Comparison of ENCODE assay signal across 10 cellular contexts in genomic region chrX:13131511-13132137, GRCh38.
DNase-seq lines count a peak whose midpoint lies in the region; ATAC-seq, FAIRE-seq and TF ChIP-seq lines count a peak whose summit lies in the region.
"Had no signal": no experiment of that assay in that cellular context is flagged by ENCODE, and none has a peak within 500 bp of the region (broad histone marks: within the 10 kb centered on the region; RNA-seq: fewer than 3 reads in every experiment).

No MANE protein-coding gene starts in this region.

- BruUV-seq in GM12878 (replicated peaks; lab: Mats Ljungman, UMichigan), result no TSS peak

- H3K79me1 ChIP-seq in neuronal stem cell (ENCODE audit: low read depth, low read length), result no peaks in the 10 kb centered on the region

- WGBS in GM12878 (ENCODE audit: insufficient coverage, insufficient replicate concordance, low lambda C conversion rate, missing lambda C conversion rate), result 20% methylated on average over 3 of the region's 3 CpGs
- whole genome bisulfite sequencing in neuronal stem cell (ENCODE audit: extremely low coverage in 2 of 2, insufficient read length in 2 of 2, insufficient replicate concordance in 1 of 2), 2 donors, result no CpG with 5 or more reads among the region's 3 CpGs

- H2BK5ac ChIP-seq in neuronal stem cell (ENCODE audit: low read length), result no peak overlapping the region

- no peak overlapping the region for H3K27ac ChIP-seq in GM12878 (ENCODE audit: control insufficient read depth, insufficient read depth)
- H3K27ac ChIP-seq in neuronal stem cell (replicated peaks; ENCODE audit: low read length), result no peak overlapping the region
- H3K27ac ChIP-seq in dorsolateral prefrontal cortex, result peak overlapping the region in 14 of 59 donors; percentile 6 to 70 (median 50)

- H4K20me1 ChIP-seq in GM12878 (ENCODE audit: control insufficient read depth, insufficient read depth), result no peaks in the 10 kb centered on the region

- H3K4me2 ChIP-seq in GM12878 (ENCODE audit: control insufficient read depth, insufficient read depth) (no peak overlapping the region), neuronal stem cell (ENCODE audit: insufficient read depth, low read length, poor library complexity, severe bottlenecking) (no peak overlapping the region)

- no peak overlapping the region for H4K8ac ChIP-seq in neuronal stem cell (ENCODE audit: low read depth, low read length)

- H3K23ac ChIP-seq in neuronal stem cell (ENCODE audit: low read depth, low read length, poor library complexity), result no peak overlapping the region

- peaks cover 6% of the 10 kb centered on the region; the same call in 1 of the 2 replicates for H3K4me1 ChIP-seq in GM12878 (ENCODE audit: control insufficient read depth, insufficient read depth, low read length)
- no peaks in the 10 kb centered on the region for H3K4me1 ChIP-seq in neuronal stem cell (ENCODE audit: control insufficient read depth in 2 of 2, insufficient read depth in 1 of 2, low read depth in 1 of 2, low read length in 2 of 2)

- H3K36me3 ChIP-seq in GM12878 (ENCODE audit: control insufficient read depth in 2 of 2, insufficient read depth in 2 of 2, low read length in 1 of 2) (no peaks in the 10 kb centered on the region), neuronal stem cell (replicated peaks in 1 of 2; ENCODE audit: control insufficient read depth in 2 of 2, insufficient read depth in 2 of 2, low read length in 2 of 2) (no peaks in the 10 kb centered on the region)

- TF ChIP-seq CTCF in GM12878 (IDR thresholded peaks at IDR 0.05 in 2 of 3, conservative IDR thresholded peaks at IDR 0.05 in 1 of 3; ENCODE audit: control insufficient read depth in 2 of 3, extremely low read depth in 1 of 3, insufficient read depth in 1 of 3, low read depth in 3 of 3, low read length in 3 of 3), result no peak
- TF ChIP-seq CTCF in dorsolateral prefrontal cortex (IDR thresholded peaks at IDR 0.05 in 54 of 56, conservative IDR thresholded peaks at IDR 0.05 in 2 of 56; ENCODE audit: low read depth in 1 of 56, partially characterized antibody in 56 of 56), result no peak

- ATAC-seq in GM18511 (IDR thresholded peaks at IDR 0.05; ENCODE audit: unreplicated experiment) (peak; percentile 57), GM12878 (peak; percentile 52)

- intact Hi-C loops in GM12878 (cut with micrococcal nuclease; ENCODE audit: unreplicated experiment), result no loop called here
- intact Hi-C loops in dorsolateral prefrontal cortex (cut with DNase I), result no loop called here

- no peak overlapping the region for H3K4ac ChIP-seq in neuronal stem cell (ENCODE audit: low read length)

- SMC1A ChIA-PET in GM12878 (lab: Charles Lee; ENCODE audit: uncharacterized antibody, unreplicated experiment), result interaction anchor here (1.0 to 1.2 kb wide), 2 partner anchors 17 to 40 kb away, joined by 3 to 4 read pairs; no protein-coding TSS in a partner anchor

- H2BK120ac ChIP-seq in neuronal stem cell (ENCODE audit: low read depth, low read length), result no peak overlapping the region

- DNase-seq in LHCN-M2 (ENCODE audit: low read depth) (peak; percentile 51), GM12878 (ENCODE audit: low read depth, low spot score) (no peak), neuronal stem cell (ENCODE audit: low spot score) (no peak), inferior parietal cortex (ENCODE audit: extremely low spot score) (no peak), dorsolateral prefrontal cortex (no peak), urothelium cell line (ENCODE audit: low spot score) (no peak)
- no peak for DNase-seq in stimulated activated CD8-positive, alpha-beta memory T cell treated with anti-CD3 and anti-CD28 coated beads, Interleukin-4, amount 100 ng/mL, for 48 hours
- DNase-seq: left cardiac atrium, NCI-H1092 treated with DMSO at 0.1 percent for 48 hours had no signal

- H3K27me3 ChIP-seq in GM12878 (replicated peaks in 1 of 2; ENCODE audit: control insufficient read depth in 2 of 2, insufficient read depth in 2 of 2, low read length in 1 of 2) (no peaks in the 10 kb centered on the region), neuronal stem cell (ENCODE audit: control insufficient read depth in 3 of 3, insufficient read depth in 3 of 3, low read depth in 1 of 3, low read length in 3 of 3) (no peaks in the 10 kb centered on the region), dorsolateral prefrontal cortex (peaks cover 0 to 25% (median 0%) of the 10 kb centered on the region in 45 donors)

- FAIRE-seq in GM12878 (lab: Jason Lieb, UNC) (no peak), urothelium cell line (lab: Jason Lieb, UNC) (no peak)

- no peak for TF ChIP-seq POLR2A in GM12878 (IDR thresholded peaks at IDR 0.05; ENCODE audit: low read depth, low read length)

- peak overlapping the region; percentile 17; the same call in 1 of the 2 replicates for H2AFZ ChIP-seq in GM12878 (ENCODE audit: control insufficient read depth, low read depth, low read length)
- peak overlapping the region; percentile 26 for H2AFZ ChIP-seq in neuronal stem cell (ENCODE audit: low read length)

- H3K9ac ChIP-seq in GM12878 (ENCODE audit: control insufficient read depth, insufficient read depth, low read length), result no peak overlapping the region
- no peak overlapping the region for H3K9ac ChIP-seq in neuronal stem cell (ENCODE audit: low read depth, low read length, poor library complexity)

- no peak overlapping the region for H3K4me3 ChIP-seq in GM12878
- no peak overlapping the region for H3K4me3 ChIP-seq in neuronal stem cell (ENCODE audit: low read length in 2 of 2)
- H3K4me3 ChIP-seq in dorsolateral prefrontal cortex, result no peak overlapping the region

- CTCF ChIA-PET in GM12878 (lab: Yijun Ruan, JAX), result interaction anchor here (0.6 kb wide), 1 partner anchor 11 kb away, joined by 3 read pairs; no protein-coding TSS in a partner anchor

- no peak overlapping the region for H2BK12ac ChIP-seq in neuronal stem cell (ENCODE audit: low read length)

- in situ Hi-C loops in GM12878 (cut with MboI), result no loop called here

- no peak overlapping the region for H3K18ac ChIP-seq in neuronal stem cell (ENCODE audit: low read length)

- H4K91ac ChIP-seq in neuronal stem cell (ENCODE audit: low read depth, low read length, poor library complexity), result no peak overlapping the region

- RAD21 ChIA-PET in GM12878 (lab: Charles Lee; ENCODE audit: unreplicated experiment), result interaction anchor here (0.6 kb wide), 1 partner anchor 39 kb away, joined by 3 read pairs; no protein-coding TSS in a partner anchor

- TF ChIP-seq RAD21 in GM12878 (IDR thresholded peaks at IDR 0.05; ENCODE audit: insufficient read depth, low read depth, low read length), result no peak

- no peak for TF ChIP-seq EP300 in GM12878 (IDR thresholded peaks at IDR 0.05; ENCODE audit: borderline replicate concordance in 1 of 2, control insufficient read depth in 1 of 2, low read depth in 2 of 2, low read length in 2 of 2)

- POLR2A ChIA-PET in GM12878 (lab: Charles Lee), result no interaction called here

- no peak overlapping the region for H2BK15ac ChIP-seq in neuronal stem cell (ENCODE audit: low read length)

- H3K14ac ChIP-seq in neuronal stem cell (ENCODE audit: low read length), result no peak overlapping the region

- H3K9me3 ChIP-seq in GM12878 (replicated peaks; ENCODE audit: control insufficient read depth, insufficient read depth, low read length) (no peaks in the 10 kb centered on the region), neuronal stem cell (replicated peaks in 1 of 2; ENCODE audit: control insufficient read depth in 2 of 2, insufficient read depth in 1 of 2, low read depth in 1 of 2, low read length in 2 of 2) (no peaks in the 10 kb centered on the region)

- H2AK5ac ChIP-seq in neuronal stem cell (ENCODE audit: low read depth, low read length), result no peak overlapping the region

- no peaks in the 10 kb centered on the region for H3K79me2 ChIP-seq in GM12878 (ENCODE audit: control insufficient read depth, insufficient read depth, low read length)

TF ChIP-seq in GM12878, 131 proteins besides CTCF, POLR2A, EP300 and RAD21:
- TF ChIP-seq RUNX3 (IDR thresholded peaks at IDR 0.05; ENCODE audit: low read length) (peak; percentile 44), CBX5 (IDR thresholded peaks at IDR 0.05; ENCODE audit: low read depth) (no peak)
